Comparison of ENCODE assay signal across 12 cellular contexts in the genomic region with DNA sequence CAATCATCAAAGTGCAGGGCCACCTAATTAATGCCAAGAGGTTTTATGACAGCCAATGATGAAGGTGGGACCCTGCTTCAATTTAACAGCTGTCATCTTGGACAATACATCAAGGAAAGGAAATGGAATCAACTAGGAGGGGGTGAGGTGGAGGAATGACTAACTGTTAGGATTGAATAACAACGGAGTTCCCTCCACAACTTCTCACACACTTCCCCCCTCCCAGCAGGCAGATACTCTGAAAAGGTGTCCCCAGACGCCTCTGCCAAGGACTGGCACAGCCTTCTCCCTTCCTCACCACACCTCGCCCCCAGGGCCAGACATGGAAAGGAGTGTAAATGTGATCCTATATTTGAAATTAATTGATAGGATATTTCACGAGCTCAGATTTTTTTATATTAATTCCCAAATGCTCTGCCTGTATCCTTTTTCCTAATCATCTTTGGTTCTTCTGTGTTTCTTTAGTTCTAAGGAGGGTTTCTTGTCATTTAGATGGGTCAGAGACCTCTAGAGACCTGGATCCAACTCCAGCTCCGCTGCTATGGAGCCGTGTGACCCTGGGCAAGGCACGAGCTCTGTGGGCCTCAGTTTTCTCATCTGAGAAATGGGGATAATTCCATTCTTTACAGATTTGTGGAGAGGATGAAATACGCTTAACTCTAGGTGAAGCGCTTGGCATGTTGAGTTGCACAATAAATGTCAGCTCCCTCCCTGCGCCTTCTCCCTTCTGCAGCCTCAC. TPM values are rescaled to one million over a fixed set of nuclear protein-coding genes. Genes with fewer than 3 reads are reported as not detected.
DNase-seq lines count a peak whose midpoint lies in the region; ATAC-seq and TF ChIP-seq lines count a peak whose summit lies in the region.
"Had no signal": no experiment of that assay in that cellular context is flagged by ENCODE, and none has a peak within 500 bp of the region (broad histone marks: within the 10 kb centered on the region; RNA-seq: fewer than 3 reads in every experiment).

No MANE protein-coding gene starts in this region.

- H3K36me3 Mint-ChIP-seq in stimulated activated naive CD8-positive, alpha-beta T cell treated with anti-CD3 and anti-CD28 coated beads, Interleukin-15, Interleukin-2, amounts not matched to agents 100 ng/mL and 50 ng/mL, for 24 hours (ENCODE audit: low read depth) = no peaks in the 10 kb centered on the region
- no peaks in the 10 kb centered on the region for H3K36me3 Mint-ChIP-seq in brain
- no peaks in the 10 kb centered on the region for H3K36me3 Mint-ChIP-seq in memory B cell

- DNase-seq in stimulated activated naive CD8-positive, alpha-beta T cell treated with anti-CD3 and anti-CD28 coated beads, Interleukin-15, Interleukin-2, amounts not matched to agents 100 U/mL and 50 U/mL, for 24 hours = no peak
- DNase-seq in memory B cell (ENCODE audit: low spot score in 2 of 2) = no peak
- DNase-seq in lower leg skin (ENCODE audit: low spot score in 2 of 2) = no peak
- no peak for DNase-seq in left lung
- no peak for DNase-seq in DMS79 treated with DMSO at 0.1 percent for 48 hours (lab: John Stamatoyannopoulos, UW)
- DNase-seq: immature natural killer cell, SIG-M5, tibial artery had no signal

- TF ChIP-seq POLR2A in lower leg skin (IDR thresholded peaks at IDR 0.05) = no peak

- 51 to 52% methylated on average over 10 of the region's 10 CpGs for WGBS in lower leg skin, 2 donors

- no peak for TF ChIP-seq CTCF in brain (conservative IDR thresholded peaks at IDR 0.05)
- no peak for TF ChIP-seq CTCF in lower leg skin (IDR thresholded peaks at IDR 0.05)
- no peak for TF ChIP-seq CTCF in left lung (IDR thresholded peaks at IDR 0.05)

- ATAC-seq in stimulated activated naive CD8-positive, alpha-beta T cell treated with anti-CD3 and anti-CD28 coated beads, Interleukin-15, Interleukin-2, amounts not matched to agents 100 U/mL and 50 U/mL, for 24 hours = no peak
- no peak for ATAC-seq in memory B cell (ENCODE audit: low read depth)
- no peak for ATAC-seq in GM19351 (IDR thresholded peaks at IDR 0.05; ENCODE audit: unreplicated experiment)
- ATAC-seq in left lung = no peak

- H3K4me3 ChIP-seq in lower leg skin (ENCODE audit: low read depth, poor library complexity, severe bottlenecking) (no peak overlapping the region), left lung (no peak overlapping the region)

- peaks cover 10% of the 10 kb centered on the region for H3K4me1 Mint-ChIP-seq in stimulated activated naive CD8-positive, alpha-beta T cell treated with anti-CD3 and anti-CD28 coated beads, Interleukin-15, Interleukin-2, amounts not matched to agents 100 ng/mL and 50 ng/mL, for 24 hours (ENCODE audit: low read depth)
- H3K4me1 Mint-ChIP-seq in brain (peaks cover 15% of the 10 kb centered on the region), memory B cell (peaks cover 3% of the 10 kb centered on the region)

- H3K4me3 Mint-ChIP-seq in stimulated activated naive CD8-positive, alpha-beta T cell treated with anti-CD3 and anti-CD28 coated beads, Interleukin-15, Interleukin-2, amounts not matched to agents 100 ng/mL and 50 ng/mL, for 24 hours = peak overlapping the region; percentile 49
- H3K4me3 Mint-ChIP-seq in brain (peak overlapping the region; percentile 31 to 77 (median 75)), memory B cell (peak overlapping the region; percentile 22)

- no peak overlapping the region for H3K27ac Mint-ChIP-seq in stimulated activated naive CD8-positive, alpha-beta T cell treated with anti-CD3 and anti-CD28 coated beads, Interleukin-15, Interleukin-2, amounts not matched to agents 100 ng/mL and 50 ng/mL, for 24 hours
- peak overlapping the region in 1 of 5 experiments; percentile 19 for H3K27ac Mint-ChIP-seq in brain
- H3K27ac Mint-ChIP-seq in memory B cell = no peak overlapping the region
- H3K27ac Mint-ChIP-seq: immature natural killer cell had no signal

- peaks cover 0 to 5% of the 10 kb centered on the region in 2 donors for H3K4me1 ChIP-seq in left lung
- H3K4me1 ChIP-seq: pancreas had no signal

- peaks cover 66% of the 10 kb centered on the region for H3K27me3 Mint-ChIP-seq in stimulated activated naive CD8-positive, alpha-beta T cell treated with anti-CD3 and anti-CD28 coated beads, Interleukin-15, Interleukin-2, amounts not matched to agents 100 ng/mL and 50 ng/mL, for 24 hours
- peaks cover 66% of the 10 kb centered on the region for H3K27me3 Mint-ChIP-seq in brain
- H3K27me3 Mint-ChIP-seq in memory B cell = peaks cover 41% of the 10 kb centered on the region

- no peaks in the 10 kb centered on the region for H3K9me3 Mint-ChIP-seq in stimulated activated naive CD8-positive, alpha-beta T cell treated with anti-CD3 and anti-CD28 coated beads, Interleukin-15, Interleukin-2, amounts not matched to agents 100 ng/mL and 50 ng/mL, for 24 hours
- H3K9me3 Mint-ChIP-seq in brain (peaks cover 0 to 10% (median 6%) of the 10 kb centered on the region in 5 experiments), memory B cell (no peaks in the 10 kb centered on the region)
- H3K9me3 Mint-ChIP-seq: immature natural killer cell had no signal

- intact Hi-C loops in lower leg skin (cut with DNase I; ENCODE audit: low total_unique reads) (no loop called here), left lung (cut with DNase I) (no loop called here)

- H3K27ac ChIP-seq in left lung = no peak overlapping the region
- H3K27ac ChIP-seq: pancreas, tibial artery had no signal

- no peaks in the 10 kb centered on the region for H3K36me3 ChIP-seq in left lung
- H3K36me3 ChIP-seq: pancreas, tibial artery had no signal

- H3K27me3 ChIP-seq in left lung = peaks cover 18 to 67% of the 10 kb centered on the region in 2 donors

- H3K9me3 ChIP-seq in left lung = no peaks in the 10 kb centered on the region
- H3K9me3 ChIP-seq: pancreas, tibial artery had no signal

RNA-seq across cellular contexts. Expression of a gene that starts 1.1 kb away (rescaled TPM):
- 0.88 TPM for polyA plus RNA-seq in brain (ENCODE audit: insufficient read depth, low read depth, low replicate concordance)
- total RNA-seq in lower leg skin (under 1 TPM in 3 of 4 donors, not detected in 1; 0.07 to 0.38 (median 0.16) TPM), left lung (under 1 TPM; 0.15 to 0.47 TPM)
- polyA plus RNA-seq: immature natural killer cell had no signal

Comparison
In these comparisons a context has a peak if more than half of its experiments do, and no peak if none do; other contexts are left out.
1. H3K4me3 Mint-ChIP-seq: peak in every context shown above with its lines; median percentile 75 in brain; 49 in stimulated activated naive CD8-positive, alpha-beta T cell treated with anti-CD3 and anti-CD28 coated beads, Interleukin-15, Interleukin-2, amounts not matched to agents 100 ng/mL and 50 ng/mL, for 24 hours; 22 in memory B cell.